ENCODE assay signal across 8 cellular contexts in genomic region chr12:6195665-6196535, GRCh38. TPM values are rescaled to one million over a fixed set of nuclear protein-coding genes. Genes with fewer than 3 reads are reported as not detected.
DNase-seq lines count a peak whose midpoint lies in the region; ATAC-seq and TF ChIP-seq lines count a peak whose summit lies in the region.

No MANE protein-coding gene starts in this region.

- peak; percentile 96 for TF ChIP-seq CTCF in C4-2B (conservative IDR thresholded peaks at IDR 0.05)
- peak; percentile 91 to 98 (median 96) for TF ChIP-seq CTCF in dorsolateral prefrontal cortex (IDR thresholded peaks at IDR 0.05 in 54 of 56, conservative IDR thresholded peaks at IDR 0.05 in 2 of 56; ENCODE audit: low read depth in 1 of 56, partially characterized antibody in 56 of 56)

- peak; percentile 42 for DNase-seq in GOT3 (lab: John Stamatoyannopoulos, UW)
- peak; percentile 81 for DNase-seq in NCI-H345 (lab: John Stamatoyannopoulos, UW)
- DNase-seq in activated CD4-positive, alpha-beta T cell treated with anti-CD3 and anti-CD28 coated beads, Interleukin-2, amount 50 U/mL, for 24 hours (ENCODE audit: low read depth in 1 of 2, low spot score in 1 of 2): peak; percentile 61 to 74
- DNase-seq in dorsolateral prefrontal cortex: peak; percentile 48 to 89 (median 82)
- peak; percentile 94 to 98 for DNase-seq in lung microvascular endothelial cell (ENCODE audit: low read depth in 2 of 2)
- DNase-seq in stimulated activated CD4-positive, alpha-beta T cell treated with anti-CD3 and anti-CD28 coated beads, TNF-alpha, amount 100 ng/mL, for 4 hours (ENCODE audit: low read depth in 3 of 3): peak; percentile 57 to 66 (median 63)

- intact Hi-C loops in dorsolateral prefrontal cortex (cut with DNase I): loop anchor here (1.0 to 5.0 kb wide), 3 partner anchors 83 to 134 kb away; no protein-coding TSS in a partner anchor

- H3K4me3 ChIP-seq in dorsolateral prefrontal cortex: no peak overlapping the region

- H3K27ac ChIP-seq in C4-2B (peak overlapping the region; percentile 34), dorsolateral prefrontal cortex (peak overlapping the region in 47 of 59 donors; percentile 1 to 83 (median 52))

- H3K27me3 ChIP-seq in dorsolateral prefrontal cortex: peaks cover 0 to 9% (median 0%) of the 10 kb centered on the region in 45 donors

- no peak for ATAC-seq in GM18858 (IDR thresholded peaks at IDR 0.05; ENCODE audit: unreplicated experiment)

RNA-seq across cellular contexts. Expression of gene CD9, which starts 4.3 kb away (rescaled TPM):
- 100 to 1,000 TPM in 60 of 120 experiments, 10 to 100 TPM in 60; 29.3 to 364 (median 99.0) TPM for total RNA-seq in dorsolateral prefrontal cortex
- total RNA-seq in lung microvascular endothelial cell: 799 and 1,196 TPM in 2 replicates

Comparison
In these comparisons a context has a peak if more than half of its experiments do, and no peak if none do; other contexts are left out.
1. DNase-seq: peak in every context shown above with its lines; median percentile 96 in lung microvascular endothelial cell; 82 in dorsolateral prefrontal cortex; 81 in NCI-H345; 68 in activated CD4-positive, alpha-beta T cell treated with anti-CD3 and anti-CD28 coated beads, Interleukin-2, amount 50 U/mL, for 24 hours; 63 in stimulated activated CD4-positive, alpha-beta T cell treated with anti-CD3 and anti-CD28 coated beads, TNF-alpha, amount 100 ng/mL, for 4 hours; 42 in GOT3.